In genomic region chr6:21918081-21918480, GRCh38 we compare ENCODE assay signal across 1 cellular context.
TF ChIP-seq lines count a peak whose summit lies in the region.

No MANE protein-coding gene starts in this region.

TF ChIP-seq in IMR-90, 13 proteins besides CTCF, POLR2A, EP300 and RAD21 (continued from another document):
- TF ChIP-seq CHD1 (IDR thresholded peaks at IDR 0.05; ENCODE audit: low read depth, low read length) = no peak
